ENCODE assay signal across 10 cellular contexts in genomic region chr16:11794447-11794846, GRCh38. TPM values are rescaled to one million over a fixed set of nuclear protein-coding genes. Genes with fewer than 3 reads are reported as not detected.
DNase-seq lines count a peak whose midpoint lies in the region; ATAC-seq and TF ChIP-seq lines count a peak whose summit lies in the region.
"Had no signal": no experiment of that assay in that cellular context is flagged by ENCODE, and none has a peak within 500 bp of the region (broad histone marks: within the 10 kb centered on the region; RNA-seq: fewer than 3 reads in every experiment).

No MANE protein-coding gene starts in this region.

- peak overlapping the region; percentile 91 to 94 for H3K4me3 Mint-ChIP-seq in effector memory CD8-positive, alpha-beta T cell
- peak overlapping the region; percentile 87 for H3K4me3 Mint-ChIP-seq in progenitor cell of endocrine pancreas (ENCODE audit: low read depth)
- H3K4me3 Mint-ChIP-seq: dendritic cell treated with granulocyte-macrophage colony-stimulating factor and Interleukin-4, amounts not matched to agents 40 ng/mL and 50 ng/mL, for 4 days had no signal

- H3K9me2 ChIP-seq in DOHH2 (replicated peaks; ENCODE audit: control insufficient read depth, low read length) = no peaks in the 10 kb centered on the region

- H3K4me3 ChIP-seq in DOHH2 (ENCODE audit: low read length) (no peak overlapping the region), RWPE2 (ENCODE audit: severe bottlenecking) (no peak overlapping the region), vagina (no peak overlapping the region)

- no peaks in the 10 kb centered on the region for H3K27me3 Mint-ChIP-seq in effector memory CD8-positive, alpha-beta T cell
- no peaks in the 10 kb centered on the region for H3K27me3 Mint-ChIP-seq in progenitor cell of endocrine pancreas
- H3K27me3 Mint-ChIP-seq: dendritic cell treated with granulocyte-macrophage colony-stimulating factor and Interleukin-4, amounts not matched to agents 40 ng/mL and 50 ng/mL, for 4 days had no signal

- H3K9me3 ChIP-seq in DOHH2 (ENCODE audit: control insufficient read depth, insufficient read depth, low read length) (no peaks in the 10 kb centered on the region), RWPE2 (ENCODE audit: severe bottlenecking) (no peaks in the 10 kb centered on the region), vagina (no peaks in the 10 kb centered on the region)

- no peak for TF ChIP-seq POLR2A in vagina (IDR thresholded peaks at IDR 0.05)

- no peaks in the 10 kb centered on the region for H3K9me3 Mint-ChIP-seq in effector memory CD8-positive, alpha-beta T cell
- no peaks in the 10 kb centered on the region for H3K9me3 Mint-ChIP-seq in progenitor cell of endocrine pancreas (ENCODE audit: low read depth)
- H3K9me3 Mint-ChIP-seq: dendritic cell treated with granulocyte-macrophage colony-stimulating factor and Interleukin-4, amounts not matched to agents 40 ng/mL and 50 ng/mL, for 4 days had no signal

- H3K4me2 ChIP-seq in DOHH2 (ENCODE audit: low read length) = peak overlapping the region; percentile 97; the same call in 1 of the 2 replicates

- intact Hi-C loops in vagina (cut with DNase I) = no loop called here

- ATAC-seq in RWPE2 (ENCODE audit: low read depth) = no peak
- ATAC-seq in effector memory CD8-positive, alpha-beta T cell (replicated peaks) = no peak

- no peak for DNase-seq in RWPE2 (ENCODE audit: low spot score)
- DNase-seq in effector memory CD8-positive, alpha-beta T cell = no peak
- DNase-seq in progenitor cell of endocrine pancreas (ENCODE audit: low spot score, unreplicated experiment) = no peak
- DNase-seq in stimulated activated naive CD4-positive, alpha-beta T cell treated with Interleukin-2 at 50 U/mL for 16 hours (lab: John Stamatoyannopoulos, UW) = no peak
- no peak for DNase-seq in NCI-H2081 treated with DMSO at 0.1 percent for 48 hours (lab: John Stamatoyannopoulos, UW)
- no peak for DNase-seq in vagina (ENCODE audit: extremely low spot score in 2 of 2)
- DNase-seq: NCI-H187 treated with DMSO at 0.1 percent for 48 hours, SHP77 treated with DMSO at 0.1 percent for 48 hours had no signal

- H3K36me3 ChIP-seq in DOHH2 (ENCODE audit: control insufficient read depth, low read length) = peaks cover 55% of the 10 kb centered on the region
- peaks cover 56% of the 10 kb centered on the region for H3K36me3 ChIP-seq in RWPE2 (ENCODE audit: low read depth)
- no peaks in the 10 kb centered on the region for H3K36me3 ChIP-seq in vagina

- H4K20me1 ChIP-seq in DOHH2 (ENCODE audit: control insufficient read depth, insufficient read depth, low read depth, low read length) = peaks cover 7% of the 10 kb centered on the region

- H3F3A ChIP-seq in DOHH2 (ENCODE audit: control insufficient read depth, insufficient read depth) = peaks cover 16% of the 10 kb centered on the region; the same call in 1 of the 2 replicates

- peaks cover 52 to 67% of the 10 kb centered on the region in 2 donors for H3K4me1 Mint-ChIP-seq in effector memory CD8-positive, alpha-beta T cell (ENCODE audit: low read depth in 2 of 2)
- H3K4me1 Mint-ChIP-seq in progenitor cell of endocrine pancreas (ENCODE audit: low read depth) = peaks cover 54% of the 10 kb centered on the region

- peaks cover 28% of the 10 kb centered on the region for H3K36me3 Mint-ChIP-seq in effector memory CD8-positive, alpha-beta T cell (ENCODE audit: insufficient read depth)
- peaks cover 9% of the 10 kb centered on the region for H3K36me3 Mint-ChIP-seq in progenitor cell of endocrine pancreas (ENCODE audit: insufficient read depth)

- H3K27ac ChIP-seq in DOHH2 (ENCODE audit: low read depth, low read length) = no peak overlapping the region
- H3K27ac ChIP-seq in RWPE2 (ENCODE audit: poor library complexity, severe bottlenecking) = peak overlapping the region; percentile 3
- no peak overlapping the region for H3K27ac ChIP-seq in vagina

- H3K4me1 ChIP-seq in DOHH2 (ENCODE audit: control insufficient read depth, low read length) (peaks cover 53% of the 10 kb centered on the region), RWPE2 (ENCODE audit: insufficient read depth, poor library complexity, severe bottlenecking) (peaks cover 11% of the 10 kb centered on the region), vagina (peaks cover 70% of the 10 kb centered on the region)

- H3K27ac Mint-ChIP-seq in effector memory CD8-positive, alpha-beta T cell = peak overlapping the region; percentile 93 to 97
- H3K27ac Mint-ChIP-seq in progenitor cell of endocrine pancreas = peak overlapping the region; percentile 53

- H3K27me3 ChIP-seq in DOHH2 (ENCODE audit: control insufficient read depth, low read length) (no peaks in the 10 kb centered on the region), RWPE2 (ENCODE audit: insufficient read depth, poor library complexity, severe bottlenecking) (no peaks in the 10 kb centered on the region), vagina (no peaks in the 10 kb centered on the region)

- TF ChIP-seq CTCF in DOHH2 (IDR thresholded peaks at IDR 0.05; ENCODE audit: low read depth, low read length, poor library complexity, severe bottlenecking) (no peak), RWPE2 (IDR thresholded peaks at IDR 0.05; ENCODE audit: poor library complexity, severe bottlenecking) (no peak), progenitor cell of endocrine pancreas (IDR thresholded peaks at IDR 0.05; ENCODE audit: unreplicated experiment) (no peak), vagina (IDR thresholded peaks at IDR 0.05) (no peak)

- H3K79me2 ChIP-seq in DOHH2 (ENCODE audit: control insufficient read depth, low read length) = peaks cover 93% of the 10 kb centered on the region

RNA-seq across cellular contexts. Expression of gene ZC3H7A, which starts 2.6 kb away (rescaled TPM):
- total RNA-seq in progenitor cell of endocrine pancreas (63.9 and 68.7 TPM in 2 replicates), vagina (67.5 TPM)

RNA-seq across cellular contexts. Expression of gene TXNDC11, which starts 51.8 kb away (rescaled TPM):
- total RNA-seq in progenitor cell of endocrine pancreas (24.9 and 30.8 TPM in 2 replicates), vagina (59.4 TPM)

RNA-seq across cellular contexts. Expression of gene RSL1D1, which starts 56.9 kb away (rescaled TPM):
- 133 and 139 TPM in 2 replicates for total RNA-seq in progenitor cell of endocrine pancreas
- total RNA-seq in vagina = 148 TPM
